ENCODE assay signal across 8 cellular contexts in genomic region chr9:128723866-128724743, GRCh38. TPM values are rescaled to one million over a fixed set of nuclear protein-coding genes. Genes with fewer than 3 reads are reported as not detected.
DNase-seq lines count a peak whose midpoint lies in the region; ATAC-seq and TF ChIP-seq lines count a peak whose summit lies in the region.

A gene with protein sequence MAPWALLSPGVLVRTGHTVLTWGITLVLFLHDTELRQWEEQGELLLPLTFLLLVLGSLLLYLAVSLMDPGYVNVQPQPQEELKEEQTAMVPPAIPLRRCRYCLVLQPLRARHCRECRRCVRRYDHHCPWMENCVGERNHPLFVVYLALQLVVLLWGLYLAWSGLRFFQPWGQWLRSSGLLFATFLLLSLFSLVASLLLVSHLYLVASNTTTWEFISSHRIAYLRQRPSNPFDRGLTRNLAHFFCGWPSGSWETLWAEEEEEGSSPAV (minus strand): TSS chr9:128724127. CDS start chr9:128724093, 34 bp downstream.

- peak within 1 kb of the TSS; percentile 92 for H3K4me3 Mint-ChIP-seq in activated T-helper 1 cell treated with anti-CD3 and anti-CD28 coated beads, Interleukin-12 subunit alpha, Interleukin-12 subunit beta, Interleukin-2, Interleukin-4 antibody, amounts not matched to agents 30 ng/mL and 10 ng/mL and 1 ng/mL, durations not matched to agents 14 hours and 24 hours and 36 hours
- H3K4me3 Mint-ChIP-seq in naive B cell, result peak within 1 kb of the TSS; percentile 84 to 98 (median 94)
- peak within 1 kb of the TSS; percentile 92 for H3K4me3 Mint-ChIP-seq in stimulated activated memory B cell treated with anti-CD40 and anti-IgM and Interleukin-4, amounts not matched to agents 10 μg/mL and 1 μg/mL and 100 μg/mL, for 72 hours

- H3K36me3 ChIP-seq in DND-41 (ENCODE audit: insufficient read depth, low read length), result peaks cover 13% of the 10 kb centered on the region
- H3K36me3 ChIP-seq in GM23248 (ENCODE audit: low read depth), result no peaks in the 10 kb centered on the region

- no peaks in the 10 kb centered on the region for H4K20me1 ChIP-seq in DND-41 (ENCODE audit: insufficient read depth, low read length)
- no peaks in the 10 kb centered on the region for H4K20me1 ChIP-seq in GM23248 (ENCODE audit: insufficient read depth)

- peaks cover 2% of the 10 kb centered on the region for H3K36me3 Mint-ChIP-seq in activated T-helper 1 cell treated with anti-CD3 and anti-CD28 coated beads, Interleukin-12 subunit alpha, Interleukin-12 subunit beta, Interleukin-2, Interleukin-4 antibody, amounts not matched to agents 30 ng/mL and 10 ng/mL and 1 ng/mL, durations not matched to agents 14 hours and 24 hours and 36 hours (ENCODE audit: low read depth)
- H3K36me3 Mint-ChIP-seq in naive B cell, result no peaks in the 10 kb centered on the region
- H3K36me3 Mint-ChIP-seq in stimulated activated memory B cell treated with anti-CD40 and anti-IgM and Interleukin-4, amounts not matched to agents 10 μg/mL and 1 μg/mL and 100 μg/mL, for 72 hours, result peaks cover 31% of the 10 kb centered on the region

- H3K4me1 Mint-ChIP-seq in activated T-helper 1 cell treated with anti-CD3 and anti-CD28 coated beads, Interleukin-12 subunit alpha, Interleukin-12 subunit beta, Interleukin-2, Interleukin-4 antibody, amounts not matched to agents 30 ng/mL and 10 ng/mL and 1 ng/mL, durations not matched to agents 14 hours and 24 hours and 36 hours (ENCODE audit: low read depth), result peaks cover 42% of the 10 kb centered on the region
- peaks cover 30 to 40% (median 32%) of the 10 kb centered on the region in 3 donors for H3K4me1 Mint-ChIP-seq in naive B cell
- H3K4me1 Mint-ChIP-seq in stimulated activated memory B cell treated with anti-CD40 and anti-IgM and Interleukin-4, amounts not matched to agents 10 μg/mL and 1 μg/mL and 100 μg/mL, for 72 hours, result peaks cover 37% of the 10 kb centered on the region

- H3K27ac Mint-ChIP-seq in activated T-helper 1 cell treated with anti-CD3 and anti-CD28 coated beads, Interleukin-12 subunit alpha, Interleukin-12 subunit beta, Interleukin-2, Interleukin-4 antibody, amounts not matched to agents 30 ng/mL and 10 ng/mL and 1 ng/mL, durations not matched to agents 14 hours and 24 hours and 36 hours, result peak within 1 kb of the TSS; percentile 93
- peak within 1 kb of the TSS; percentile 88 to 99 (median 94) for H3K27ac Mint-ChIP-seq in naive B cell
- H3K27ac Mint-ChIP-seq in stimulated activated memory B cell treated with anti-CD40 and anti-IgM and Interleukin-4, amounts not matched to agents 10 μg/mL and 1 μg/mL and 100 μg/mL, for 72 hours, result peak within 1 kb of the TSS; percentile 79

- 5 to 11% methylated on average over 32 to 46 of the region's 68 CpGs for WGBS in GM23248 (ENCODE audit: low coverage in 1 of 2, low lambda C conversion rate in 2 of 2, missing lambda C conversion rate in 2 of 2), 2 experiments

- peak; percentile 2 for TF ChIP-seq CTCF in DND-41 (IDR thresholded peaks at IDR 0.05; ENCODE audit: borderline replicate concordance, extremely low read depth, low read length, poor library complexity, severe bottlenecking)

- no peaks in the 10 kb centered on the region for H3K9me2 ChIP-seq in GM23248 (ENCODE audit: insufficient read depth)

- H2AFZ ChIP-seq in DND-41 (ENCODE audit: low read depth, low read length) (peak within 1 kb of the TSS; percentile 89), GM23248 (peak within 1 kb of the TSS; percentile 88)

- H3K9ac ChIP-seq in DND-41 (ENCODE audit: low read depth, low read length) (peak within 1 kb of the TSS; percentile 81), GM23248 (peak within 1 kb of the TSS; percentile 60)

- H3F3A ChIP-seq in GM23248 (ENCODE audit: insufficient read depth), result 0 out of 2 replicates have a peak, but pooled peaks cover 5% of the 10 kb centered on the region

- no peaks in the 10 kb centered on the region for H3K9me3 Mint-ChIP-seq in activated T-helper 1 cell treated with anti-CD3 and anti-CD28 coated beads, Interleukin-12 subunit alpha, Interleukin-12 subunit beta, Interleukin-2, Interleukin-4 antibody, amounts not matched to agents 30 ng/mL and 10 ng/mL and 1 ng/mL, durations not matched to agents 14 hours and 24 hours and 36 hours
- H3K9me3 Mint-ChIP-seq in naive B cell, result no peaks in the 10 kb centered on the region
- H3K9me3 Mint-ChIP-seq in stimulated activated memory B cell treated with anti-CD40 and anti-IgM and Interleukin-4, amounts not matched to agents 10 μg/mL and 1 μg/mL and 100 μg/mL, for 72 hours, result no peaks in the 10 kb centered on the region

- DNase-seq in DND-41 (peak; percentile 99), GM23248 (peak; percentile 96), Kasumi-1 (lab: John Stamatoyannopoulos, UW) (peak; percentile 97 to 98), RPMI7951 (ENCODE audit: low read depth) (peak; percentile 96), fibroblast of gingiva (ENCODE audit: low read depth) (peak; percentile 85), naive B cell (peak; percentile 99)
- DNase-seq in activated T-helper 1 cell treated with anti-CD3 and anti-CD28 coated beads, Interleukin-12 subunit alpha, Interleukin-12 subunit beta, Interleukin-2, Interleukin-4 antibody, amounts not matched to agents 30 ng/mL and 10 ng/mL and 1 ng/mL, durations not matched to agents 14 hours and 24 hours and 36 hours (ENCODE audit: low spot score), result peak; percentile 99

- H3K27me3 ChIP-seq in DND-41 (ENCODE audit: insufficient read depth, low read length, poor library complexity), result no peaks in the 10 kb centered on the region
- no peaks in the 10 kb centered on the region for H3K27me3 ChIP-seq in GM23248 (replicated peaks; ENCODE audit: insufficient read depth)

- peak within 1 kb of the TSS; percentile 91 for H3K4me2 ChIP-seq in DND-41 (ENCODE audit: insufficient read depth, low read length)
- H3K4me2 ChIP-seq in GM23248 (ENCODE audit: unreplicated experiment), result peak within 1 kb of the TSS; percentile 84

- H3K27me3 Mint-ChIP-seq in activated T-helper 1 cell treated with anti-CD3 and anti-CD28 coated beads, Interleukin-12 subunit alpha, Interleukin-12 subunit beta, Interleukin-2, Interleukin-4 antibody, amounts not matched to agents 30 ng/mL and 10 ng/mL and 1 ng/mL, durations not matched to agents 14 hours and 24 hours and 36 hours (ENCODE audit: insufficient read depth), result no peaks in the 10 kb centered on the region
- H3K27me3 Mint-ChIP-seq in naive B cell, result no peaks in the 10 kb centered on the region
- H3K27me3 Mint-ChIP-seq in stimulated activated memory B cell treated with anti-CD40 and anti-IgM and Interleukin-4, amounts not matched to agents 10 μg/mL and 1 μg/mL and 100 μg/mL, for 72 hours, result no peaks in the 10 kb centered on the region

- H3K9me3 ChIP-seq in DND-41 (ENCODE audit: insufficient read depth, low read length, severe bottlenecking), result no peaks in the 10 kb centered on the region
- H3K9me3 ChIP-seq in GM23248 (ENCODE audit: low read depth), result no peaks in the 10 kb centered on the region

- intact Hi-C loops in activated T-helper 1 cell treated with anti-CD3 and anti-CD28 coated beads, Interleukin-12 subunit alpha, Interleukin-12 subunit beta, Interleukin-2, Interleukin-4 antibody, amounts not matched to agents 30 ng/mL and 10 ng/mL and 1 ng/mL, durations not matched to agents 14 hours and 24 hours and 36 hours (cut with micrococcal nuclease), result loop anchor here (1.0 to 10.0 kb wide), 12 partner anchors 22 to 353 kb away; partner anchors contain the start of genes DOLK, DYNC2I2, ENDOG and KYAT1

- H3K4me1 ChIP-seq in DND-41 (ENCODE audit: insufficient read depth, low read length) (peaks cover 43% of the 10 kb centered on the region), GM23248 (ENCODE audit: insufficient read depth) (no peaks in the 10 kb centered on the region)

- H3K27ac ChIP-seq in DND-41 (ENCODE audit: low read length) (peak within 1 kb of the TSS; percentile 79), GM23248 (no peak within 1 kb of the TSS)

- in situ Hi-C loops in GM23248 (cut with MboI), result no loop called here

- H3K79me2 ChIP-seq in DND-41 (ENCODE audit: insufficient read depth, low read length), result peaks cover 19% of the 10 kb centered on the region
- no peaks in the 10 kb centered on the region for H3K79me2 ChIP-seq in GM23248 (ENCODE audit: insufficient read depth)

- H3K4me3 ChIP-seq in DND-41 (ENCODE audit: low read depth in 1 of 2, low read length in 2 of 2) (peak within 1 kb of the TSS; percentile 47 to 68; a peak in 3 of 4 replicates), GM23248 (peak within 1 kb of the TSS; percentile 75)

- peak; percentile 96 for ATAC-seq in DND-41 (ENCODE audit: insufficient read depth, low read depth)
- peak; percentile 98 for ATAC-seq in naive B cell (ENCODE audit: low read depth in 2 of 2)
- peak; percentile 99 for ATAC-seq in stimulated activated memory B cell treated with anti-CD40 and anti-IgM and Interleukin-4, amounts not matched to agents 10 μg/mL and 1 μg/mL and 100 μg/mL, for 72 hours

RNA-seq across cellular contexts. Expression of the gene that starts here (rescaled TPM):
- total RNA-seq in GM23248 (2014; rRNA removed; shearing (Covaris generic)), result 48.1 and 65.1 TPM in 2 replicates
- 41.6 and 44.0 TPM in 2 replicates for polyA plus RNA-seq in GM23248 (2016; fragmentation: Nextera tagmentation; extraction: Ambion mirVana)
- 68.1 and 69.2 TPM in 2 replicates for total RNA-seq in RPMI7951 (2014; rRNA removed; shearing (Covaris generic))
- 51.7 and 54.4 TPM in 2 replicates for total RNA-seq in activated T-helper 1 cell treated with anti-CD3 and anti-CD28 coated beads, Interleukin-12 subunit alpha, Interleukin-12 subunit beta, Interleukin-2, Interleukin-4 antibody, amounts not matched to agents 30 ng/mL and 10 ng/mL and 1 ng/mL, durations not matched to agents 14 hours and 24 hours and 36 hours
- polyA plus RNA-seq in naive B cell (ENCODE audit: low read depth in 6 of 6), result 10 to 100 TPM; 17.9 to 47.6 (median 43.2) TPM
